10 cellular contexts compared by ENCODE assay signal in the genomic region with DNA sequence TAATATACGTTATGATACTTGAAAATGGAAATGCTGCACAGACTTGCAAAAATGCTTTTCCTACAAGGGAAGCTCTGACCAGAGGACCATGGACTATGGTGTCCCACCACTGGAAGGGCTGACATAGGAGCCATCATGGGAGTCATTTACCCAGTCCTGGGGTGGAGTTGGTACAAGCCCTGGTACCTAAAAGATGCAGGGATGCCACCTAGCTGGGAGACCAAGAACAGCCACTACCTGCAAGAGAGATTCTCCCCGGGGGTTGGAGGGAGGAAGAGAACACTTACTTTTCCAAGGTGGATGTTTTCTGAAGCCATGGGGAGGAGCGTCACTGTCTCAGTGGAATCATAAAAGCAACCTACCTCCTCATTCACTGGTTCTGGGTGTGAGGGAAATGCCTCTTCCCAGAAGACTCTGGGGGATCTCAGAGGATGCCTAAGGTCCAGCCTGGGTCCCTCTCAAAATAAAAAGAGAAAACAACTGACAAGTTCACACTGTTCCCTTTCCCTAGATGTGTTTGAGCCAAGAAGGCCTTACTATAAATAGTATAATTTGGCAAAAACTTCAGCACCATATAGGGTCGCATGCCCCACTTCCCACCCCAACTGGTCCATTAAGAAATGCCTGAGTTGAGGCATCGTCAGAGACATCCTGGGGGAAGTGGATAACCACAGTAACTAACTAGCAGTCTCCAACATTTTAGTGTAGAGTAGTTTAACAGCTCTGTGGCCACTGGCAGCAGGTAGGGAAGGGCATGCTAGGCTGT. TPM values are rescaled to one million over a fixed set of nuclear protein-coding genes. Genes with fewer than 3 reads are reported as not detected.
A peak's percentile ranks its signal among the peaks of the same experiment; 100 is the strongest.
DNase-seq lines count a peak whose midpoint lies in the region; ATAC-seq and TF ChIP-seq lines count a peak whose summit lies in the region.
"Had no signal": no experiment of that assay in that cellular context is flagged by ENCODE, and none has a peak within 500 bp of the region (broad histone marks: within the 10 kb centered on the region; RNA-seq: fewer than 3 reads in every experiment).

No MANE protein-coding gene starts in this region.

- peak; percentile 91 for ATAC-seq in gastroesophageal sphincter
- peak; percentile 55 for ATAC-seq in stimulated activated naive CD8-positive, alpha-beta T cell treated with anti-CD3 and anti-CD28 coated beads, Interleukin-15, amount 100 ng/mL, for 72 hours
- ATAC-seq: activated naive CD8-positive, alpha-beta T cell treated with anti-CD3 and anti-CD28 coated beads, Interleukin-2, amount 50 U/mL, for 24 hours had no signal

- H3K4me3 ChIP-seq in gastroesophageal sphincter, result peak overlapping the region in 1 of 2 donors; percentile 12
- H3K4me3 ChIP-seq: BLaER1 had no signal

- TF ChIP-seq EP300 in gastroesophageal sphincter (IDR thresholded peaks at IDR 0.05), result no peak

- peak overlapping the region; percentile 87 to 91 (median 90) for H3K27ac ChIP-seq in gastroesophageal sphincter
- H3K27ac ChIP-seq: BLaER1 had no signal

- POLR2A ChIA-PET in activated CD4-positive, alpha-beta T cell treated with anti-CD3 and anti-CD28 coated beads, Interleukin-2, amount 10 ng/mL, durations not matched to agents 7 days and 5 days (lab: Charles Lee), result no interaction called here

- H3K9me3 ChIP-seq in gastroesophageal sphincter, result no peaks in the 10 kb centered on the region
- H3K9me3 ChIP-seq: BLaER1 had no signal

- DNase-seq in activated CD4-positive, alpha-beta T cell treated with anti-CD3 and anti-CD28 coated beads, Interleukin-2, amount 10 ng/mL, durations not matched to agents 7 days and 5 days, result peak; percentile 29
- DNase-seq in activated CD4-positive, alpha-beta T cell treated with anti-CD3 and anti-CD28 coated beads, Interleukin-2, amount 50 U/mL, for 1 hour, result no peak
- DNase-seq in OCI-M1 (lab: John Stamatoyannopoulos, UW) (peak; percentile 27), NCI-H446 (lab: John Stamatoyannopoulos, UW) (no peak), NCI-H2196 treated with DMSO at 0.1 percent for 48 hours (lab: John Stamatoyannopoulos, UW; ENCODE audit: unreplicated experiment) (no peak), NCI-H1694 (lab: John Stamatoyannopoulos, UW) (no peak)
- no peak for DNase-seq in stimulated activated naive CD8-positive, alpha-beta T cell treated with anti-CD3 and anti-CD28 coated beads, Interleukin-15, amount 100 ng/mL, for 72 hours
- DNase-seq: activated naive CD8-positive, alpha-beta T cell treated with anti-CD3 and anti-CD28 coated beads, Interleukin-2, amount 50 U/mL, for 24 hours had no signal

- H3K4me1 Mint-ChIP-seq in activated CD4-positive, alpha-beta T cell treated with anti-CD3 and anti-CD28 coated beads, Interleukin-2, amount 10 ng/mL, durations not matched to agents 7 days and 5 days, result no peaks in the 10 kb centered on the region
- no peaks in the 10 kb centered on the region for H3K4me1 Mint-ChIP-seq in stimulated activated naive CD8-positive, alpha-beta T cell treated with anti-CD3 and anti-CD28 coated beads, Interleukin-15, amount 100 ng/mL, for 72 hours
- H3K4me1 Mint-ChIP-seq: activated naive CD8-positive, alpha-beta T cell treated with anti-CD3 and anti-CD28 coated beads, Interleukin-2, amount 50 U/mL, for 24 hours had no signal

- TF ChIP-seq CTCF in gastroesophageal sphincter (IDR thresholded peaks at IDR 0.05), result peak in 3 of 4 experiments; percentile 33 to 66 (median 58)

- H3K4me1 ChIP-seq in gastroesophageal sphincter, result peaks cover 24 to 100% (median 28%) of the 10 kb centered on the region in 3 donors
- H3K4me1 ChIP-seq: BLaER1 had no signal

- WGBS in gastroesophageal sphincter (ENCODE audit: low coverage in 1 of 2), 2 donors, result 56 to 67% methylated on average over 1 to 3 of the region's 5 CpGs

- H3K27me3 ChIP-seq in gastroesophageal sphincter, result no peaks in the 10 kb centered on the region
- H3K27me3 ChIP-seq: BLaER1 had no signal

- CTCF ChIA-PET in activated CD4-positive, alpha-beta T cell treated with anti-CD3 and anti-CD28 coated beads, Interleukin-2, amount 10 ng/mL, durations not matched to agents 7 days and 5 days (lab: Charles Lee), result no interaction called here

- no peaks in the 10 kb centered on the region for H3K9me3 Mint-ChIP-seq in activated CD4-positive, alpha-beta T cell treated with anti-CD3 and anti-CD28 coated beads, Interleukin-2, amount 10 ng/mL, durations not matched to agents 7 days and 5 days
- no peaks in the 10 kb centered on the region for H3K9me3 Mint-ChIP-seq in stimulated activated naive CD8-positive, alpha-beta T cell treated with anti-CD3 and anti-CD28 coated beads, Interleukin-15, amount 100 ng/mL, for 72 hours
- H3K9me3 Mint-ChIP-seq: activated naive CD8-positive, alpha-beta T cell treated with anti-CD3 and anti-CD28 coated beads, Interleukin-2, amount 50 U/mL, for 24 hours had no signal

- no peak overlapping the region for H3K27ac Mint-ChIP-seq in activated CD4-positive, alpha-beta T cell treated with anti-CD3 and anti-CD28 coated beads, Interleukin-2, amount 10 ng/mL, durations not matched to agents 7 days and 5 days
- H3K27ac Mint-ChIP-seq in stimulated activated naive CD8-positive, alpha-beta T cell treated with anti-CD3 and anti-CD28 coated beads, Interleukin-15, amount 100 ng/mL, for 72 hours, result no peak overlapping the region
- H3K27ac Mint-ChIP-seq: activated naive CD8-positive, alpha-beta T cell treated with anti-CD3 and anti-CD28 coated beads, Interleukin-2, amount 50 U/mL, for 24 hours had no signal

- H3K27me3 Mint-ChIP-seq in activated CD4-positive, alpha-beta T cell treated with anti-CD3 and anti-CD28 coated beads, Interleukin-2, amount 10 ng/mL, durations not matched to agents 7 days and 5 days, result peaks cover 8% of the 10 kb centered on the region
- H3K27me3 Mint-ChIP-seq in stimulated activated naive CD8-positive, alpha-beta T cell treated with anti-CD3 and anti-CD28 coated beads, Interleukin-15, amount 100 ng/mL, for 72 hours, result peaks cover 44% of the 10 kb centered on the region

- no peak overlapping the region for H3K4me3 Mint-ChIP-seq in activated CD4-positive, alpha-beta T cell treated with anti-CD3 and anti-CD28 coated beads, Interleukin-2, amount 10 ng/mL, durations not matched to agents 7 days and 5 days
- no peak overlapping the region for H3K4me3 Mint-ChIP-seq in stimulated activated naive CD8-positive, alpha-beta T cell treated with anti-CD3 and anti-CD28 coated beads, Interleukin-15, amount 100 ng/mL, for 72 hours
- H3K4me3 Mint-ChIP-seq: activated naive CD8-positive, alpha-beta T cell treated with anti-CD3 and anti-CD28 coated beads, Interleukin-2, amount 50 U/mL, for 24 hours had no signal

- no peak for TF ChIP-seq POLR2A in gastroesophageal sphincter (IDR thresholded peaks at IDR 0.05)

- no peaks in the 10 kb centered on the region for H3K36me3 ChIP-seq in gastroesophageal sphincter
- H3K36me3 ChIP-seq: BLaER1 had no signal

- H3K36me3 Mint-ChIP-seq in activated CD4-positive, alpha-beta T cell treated with anti-CD3 and anti-CD28 coated beads, Interleukin-2, amount 10 ng/mL, durations not matched to agents 7 days and 5 days (ENCODE audit: low read depth), result no peaks in the 10 kb centered on the region

RNA-seq across cellular contexts. Expression of a gene that starts 39.9 kb away (rescaled TPM):
- under 1 TPM; 0.17 to 0.20 TPM for total RNA-seq in activated CD4-positive, alpha-beta T cell treated with anti-CD3 and anti-CD28 coated beads, Interleukin-2, amount 10 ng/mL, durations not matched to agents 7 days and 5 days
- total RNA-seq in gastroesophageal sphincter, result 100 to 1,000 TPM in 1 of 4 donors, 10 to 100 TPM in 3; 22.9 to 107 (median 70.7) TPM

Comparison
In these comparisons a context has a peak if more than half of its experiments do, and no peak if none do; other contexts are left out.
1. DNase-seq: peak in activated CD4-positive, alpha-beta T cell treated with anti-CD3 and anti-CD28 coated beads, Interleukin-2, amount 10 ng/mL, durations not matched to agents 7 days and 5 days (single experiment) and OCI-M1 (single experiment); none in activated CD4-positive, alpha-beta T cell treated with anti-CD3 and anti-CD28 coated beads, Interleukin-2, amount 50 U/mL, for 1 hour (single experiment), stimulated activated naive CD8-positive, alpha-beta T cell treated with anti-CD3 and anti-CD28 coated beads, Interleukin-15, amount 100 ng/mL, for 72 hours (0 of 2), NCI-H446 (0 of 2), NCI-H2196 treated with DMSO at 0.1 percent for 48 hours (single experiment) and NCI-H1694 (single experiment).
2. RNA of a gene that starts 39.9 kb away (total RNA-seq): 22.9 to 107 TPM in gastroesophageal sphincter; 0.17 to 0.20 TPM in activated CD4-positive, alpha-beta T cell treated with anti-CD3 and anti-CD28 coated beads, Interleukin-2, amount 10 ng/mL, durations not matched to agents 7 days and 5 days; every median in the first group is over 10 times any median in the second.